31 cellular contexts compared by ENCODE assay signal in genomic region chr12:131597327-131597726, GRCh38.
"Had no signal": no experiment of that assay in that cellular context is flagged by ENCODE, and none has a peak within 500 bp of the region (broad histone marks: within the 10 kb centered on the region; RNA-seq: fewer than 3 reads in every experiment).

No MANE protein-coding gene starts in this region.

- H3K4me3 ChIP-seq: ascending aorta, breast epithelium, cardiac muscle cell, esophagus muscularis mucosa, gastrocnemius medialis, heart right ventricle had no signal

- H3K36me3 ChIP-seq: ascending aorta, breast epithelium, cardiac muscle cell, esophagus muscularis mucosa, gastrocnemius medialis, heart right ventricle had no signal

- H3K4me3 Mint-ChIP-seq: activated CD4-positive, alpha-beta memory T cell treated with anti-CD3 and anti-CD28 coated beads, Interleukin-2, amount 10 ng/mL, durations not matched to agents 7 days and 5 days; activated CD4-positive, alpha-beta T cell treated with anti-CD3 and anti-CD28 coated beads, Interleukin-2, amount 10 ng/mL, durations not matched to agents 7 days and 5 days; activated naive CD4-positive, alpha-beta T cell treated with anti-CD3 and anti-CD28 coated beads, Interleukin-2, amount 10 ng/mL, durations not matched to agents 7 days and 5 days; activated naive CD8-positive, alpha-beta T cell treated with anti-CD3 and anti-CD28 coated beads, Interleukin-2, amount 10 ng/mL, durations not matched to agents 7 days and 5 days; activated T-cell treated with anti-CD3 and anti-CD28 coated beads, Interleukin-2, amount 50 U/mL, for 24 hours; activated T-cell treated with anti-CD3 and anti-CD28 coated beads, Interleukin-2, amount 50 U/mL, for 72 hours; brain; central memory CD8-positive, alpha-beta T cell; effector memory CD8-positive, alpha-beta T cell; WTC11 had no signal

- H3K9me3 ChIP-seq: ascending aorta, breast epithelium, esophagus muscularis mucosa, gastrocnemius medialis, heart right ventricle had no signal

- H3K27me3 ChIP-seq: ascending aorta, cardiac muscle cell, foreskin keratinocyte, gastrocnemius medialis had no signal

- H3K27me3 Mint-ChIP-seq: activated CD4-positive, alpha-beta memory T cell treated with anti-CD3 and anti-CD28 coated beads, Interleukin-2, amount 10 ng/mL, durations not matched to agents 7 days and 5 days; activated CD4-positive, alpha-beta T cell treated with anti-CD3 and anti-CD28 coated beads, Interleukin-2, amount 10 ng/mL, durations not matched to agents 7 days and 5 days; activated naive CD8-positive, alpha-beta T cell treated with anti-CD3 and anti-CD28 coated beads, Interleukin-2, amount 10 ng/mL, durations not matched to agents 7 days and 5 days; activated T-cell treated with anti-CD3 and anti-CD28 coated beads, Interleukin-2, amount 50 U/mL, for 24 hours; brain; central memory CD8-positive, alpha-beta T cell; effector memory CD8-positive, alpha-beta T cell had no signal

- H3K27ac Mint-ChIP-seq: activated CD4-positive, alpha-beta memory T cell treated with anti-CD3 and anti-CD28 coated beads, Interleukin-2, amount 10 ng/mL, durations not matched to agents 7 days and 5 days; activated CD4-positive, alpha-beta T cell treated with anti-CD3 and anti-CD28 coated beads, Interleukin-2, amount 10 ng/mL, durations not matched to agents 7 days and 5 days; activated naive CD4-positive, alpha-beta T cell treated with anti-CD3 and anti-CD28 coated beads, Interleukin-2, amount 10 ng/mL, durations not matched to agents 7 days and 5 days; activated naive CD4-positive, alpha-beta T cell treated with anti-CD3 and anti-CD28 coated beads, Interleukin-2, amount 50 U/mL, for 72 hours; activated naive CD8-positive, alpha-beta T cell treated with anti-CD3 and anti-CD28 coated beads, Interleukin-2, amount 10 ng/mL, durations not matched to agents 7 days and 5 days; activated T-cell treated with anti-CD3 and anti-CD28 coated beads, Interleukin-2, amount 50 U/mL, for 24 hours; activated T-cell treated with anti-CD3 and anti-CD28 coated beads, Interleukin-2, amount 50 U/mL, for 72 hours; effector memory CD8-positive, alpha-beta T cell; WTC11 had no signal

- H3K27ac ChIP-seq: ascending aorta, breast epithelium, cardiac muscle cell, esophagus muscularis mucosa, foreskin keratinocyte, gastrocnemius medialis, heart right ventricle, VCaP had no signal

- H3K36me3 Mint-ChIP-seq: activated naive CD4-positive, alpha-beta T cell treated with anti-CD3 and anti-CD28 coated beads, Interleukin-2, amount 10 ng/mL, durations not matched to agents 7 days and 5 days; activated naive CD4-positive, alpha-beta T cell treated with anti-CD3 and anti-CD28 coated beads, Interleukin-2, amount 50 U/mL, for 72 hours; activated naive CD8-positive, alpha-beta T cell treated with anti-CD3 and anti-CD28 coated beads, Interleukin-2, amount 10 ng/mL, durations not matched to agents 7 days and 5 days; brain; WTC11 had no signal

- H3K4me1 ChIP-seq: ascending aorta, breast epithelium, esophagus muscularis mucosa, foreskin keratinocyte, gastrocnemius medialis had no signal

- DNase-seq: activated CD4-positive, alpha-beta memory T cell treated with anti-CD3 and anti-CD28 coated beads, Interleukin-2, amount 10 ng/mL, durations not matched to agents 7 days and 5 days; activated CD4-positive, alpha-beta T cell treated with anti-CD3 and anti-CD28 coated beads for 1 hour; activated CD4-positive, alpha-beta T cell treated with anti-CD3 and anti-CD28 coated beads for 4 hours; activated CD4-positive, alpha-beta T cell treated with anti-CD3 and anti-CD28 coated beads, Interleukin-2, amount 10 ng/mL, durations not matched to agents 7 days and 5 days; activated CD4-positive, alpha-beta T cell treated with anti-CD3 and anti-CD28 coated beads, Interleukin-2, amount 50 U/mL, for 4 hours; activated CD8-positive, alpha-beta memory T cell treated with anti-CD3 and anti-CD28 coated beads, Interleukin-2, amount 50 U/mL, for 48 hours; activated gamma-delta T cell; activated naive CD4-positive, alpha-beta T cell; activated naive CD4-positive, alpha-beta T cell treated with anti-CD3 and anti-CD28 coated beads, Interleukin-2, amount 10 ng/mL, durations not matched to agents 7 days and 5 days; activated naive CD8-positive, alpha-beta T cell treated with anti-CD3 and anti-CD28 coated beads, Interleukin-2, amount 10 ng/mL, durations not matched to agents 7 days and 5 days; activated T-cell treated with anti-CD3 and anti-CD28 coated beads for 4 hours; activated T-cell treated with anti-CD3 and anti-CD28 coated beads, Interleukin-2, amount 50 U/mL, for 24 hours; activated T-cell treated with anti-CD3 and anti-CD28 coated beads, Interleukin-2, amount 50 U/mL, for 72 hours; cortex of kidney; dermis blood vessel endothelial cell; effector CD4-positive, alpha-beta T cell; effector memory CD8-positive, alpha-beta T cell; erythroblast; foreskin keratinocyte; gastrocnemius medialis; heart right ventricle; T-helper 2 cell had no signal

- H3K9me3 Mint-ChIP-seq: activated CD4-positive, alpha-beta memory T cell treated with anti-CD3 and anti-CD28 coated beads, Interleukin-2, amount 10 ng/mL, durations not matched to agents 7 days and 5 days; activated naive CD4-positive, alpha-beta T cell treated with anti-CD3 and anti-CD28 coated beads, Interleukin-2, amount 10 ng/mL, durations not matched to agents 7 days and 5 days; activated naive CD4-positive, alpha-beta T cell treated with anti-CD3 and anti-CD28 coated beads, Interleukin-2, amount 50 U/mL, for 72 hours; activated naive CD8-positive, alpha-beta T cell treated with anti-CD3 and anti-CD28 coated beads, Interleukin-2, amount 10 ng/mL, durations not matched to agents 7 days and 5 days; activated T-cell treated with anti-CD3 and anti-CD28 coated beads, Interleukin-2, amount 50 U/mL, for 24 hours; activated T-cell treated with anti-CD3 and anti-CD28 coated beads, Interleukin-2, amount 50 U/mL, for 72 hours; central memory CD8-positive, alpha-beta T cell; effector memory CD8-positive, alpha-beta T cell had no signal
